In the genomic region with DNA sequence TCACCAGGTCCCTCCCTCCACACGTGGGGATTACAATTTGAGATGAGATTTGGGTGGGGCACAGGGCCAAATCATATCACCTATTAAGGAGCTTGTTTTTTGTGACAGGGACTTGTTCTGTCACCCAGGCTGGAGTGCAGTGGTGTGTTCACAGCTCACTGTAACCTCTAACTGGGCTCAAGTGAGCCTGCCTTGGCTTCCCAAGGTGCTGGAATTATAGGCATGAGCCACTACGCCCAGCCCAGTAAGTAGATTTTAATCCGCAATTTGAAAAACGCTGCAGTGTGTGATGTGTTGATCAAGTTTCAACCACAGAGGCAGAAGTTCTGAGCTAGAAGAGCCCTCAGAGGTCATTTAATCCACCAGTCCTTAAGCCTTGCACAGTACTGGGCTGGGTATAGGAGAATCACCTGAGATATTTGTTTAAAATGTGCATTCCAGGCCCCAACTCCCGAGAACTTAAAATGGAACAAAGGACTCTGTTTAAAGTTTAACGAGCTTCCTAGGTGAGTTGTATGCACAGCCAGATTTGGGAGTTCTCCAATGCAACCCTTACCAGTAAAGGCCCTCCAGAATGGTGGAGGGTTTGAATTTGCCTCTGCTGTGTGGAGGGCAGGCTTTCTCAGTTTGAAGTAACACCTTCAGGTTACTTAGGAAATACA, we compare ENCODE assay signal across 15 cellular contexts. TPM values are rescaled to one million over a fixed set of nuclear protein-coding genes. Genes with fewer than 3 reads are reported as not detected.
A peak's percentile ranks its signal among the peaks of the same experiment; 100 is the strongest.
DNase-seq lines count a peak whose midpoint lies in the region; ATAC-seq, FAIRE-seq and TF ChIP-seq lines count a peak whose summit lies in the region.
"Had no signal": no experiment of that assay in that cellular context is flagged by ENCODE, and none has a peak within 500 bp of the region (broad histone marks: within the 10 kb centered on the region; RNA-seq: fewer than 3 reads in every experiment).

No MANE protein-coding gene starts in this region.

- FAIRE-seq in HepG2 (lab: Jason Lieb, UNC), result peak; percentile 88
- no peak for FAIRE-seq in GM12891 (lab: Jason Lieb, UNC)
- FAIRE-seq: RCC 7860 had no signal

- peaks cover 5 to 25% of the 10 kb centered on the region in 2 experiments; a peak in 4 of 5 replicates for H3K36me3 ChIP-seq in HepG2 (replicated peaks in 1 of 2; ENCODE audit: control insufficient read depth in 1 of 2, insufficient read depth in 2 of 2, low read length in 2 of 2)
- H3K36me3 ChIP-seq in mesenchymal stem cell (ENCODE audit: control insufficient read depth in 1 of 2, insufficient read depth in 2 of 2, low read depth in 1 of 2, low read length in 2 of 2), result peaks cover 29 to 57% of the 10 kb centered on the region in 2 experiments

- intact Hi-C loops in HepG2 (cut with micrococcal nuclease; ENCODE audit: unreplicated experiment), result no loop called here

- peak overlapping the region; percentile 19; the same call in 1 of the 2 replicates for H3K9ac ChIP-seq in HepG2 (ENCODE audit: insufficient read depth, low read depth, low read length)
- no peak overlapping the region for H3K9ac ChIP-seq in mesenchymal stem cell (ENCODE audit: low read length)
- H3K9ac ChIP-seq: BLaER1 treated with 17β-estradiol and CSF1 and Interleukin-3, amounts not matched to agents 10 nM and 100 nM had no signal

- no peak overlapping the region for H3K14ac ChIP-seq in mesenchymal stem cell (ENCODE audit: low read length in 2 of 2)

- 29% methylated on average over 6 of the region's 6 CpGs for WGBS in HepG2 (ENCODE audit: low lambda C conversion rate)
- WGBS in mesenchymal stem cell, result 89% methylated on average over 6 of the region's 6 CpGs

- H4K20me1 ChIP-seq in HepG2 (ENCODE audit: insufficient read depth, low read length), result peaks cover 17% of the 10 kb centered on the region

- TF ChIP-seq RAD21 in HepG2 (CRISPR knock-in tag; IDR thresholded peaks at IDR 0.05), result no peak

- H4K91ac ChIP-seq in mesenchymal stem cell (ENCODE audit: low read length), result no peak overlapping the region

- no peaks in the 10 kb centered on the region for H3K9me3 ChIP-seq in HepG2 (ENCODE audit: low read length)
- H3K9me3 ChIP-seq in mesenchymal stem cell (ENCODE audit: control insufficient read depth, low read length), result no peaks in the 10 kb centered on the region
- H3K9me3 ChIP-seq: BLaER1 treated with 17β-estradiol and CSF1 and Interleukin-3, amounts not matched to agents 10 nM and 100 nM had no signal

- POLR2A ChIA-PET in HepG2 (lab: Yijun Ruan, JAX), result interaction anchor here (1.0 to 2.2 kb wide), 3 partner anchors 8 to 121 kb away, joined by 4 to 9 read pairs (median 5); a partner anchor contains a TSS

- TF ChIP-seq POLR2A in HepG2 (IDR thresholded peaks at IDR 0.05; ENCODE audit: insufficient read depth in 1 of 2, low read depth in 2 of 2, low read length in 2 of 2) (no peak), GM12891 (IDR thresholded peaks at IDR 0.05; ENCODE audit: low read depth, low read length) (no peak)

- H3K79me1 ChIP-seq in mesenchymal stem cell (replicated peaks; ENCODE audit: low read length, poor library complexity, severe bottlenecking), result peaks cover 8% of the 10 kb centered on the region

- H3K27ac Mint-ChIP-seq in progenitor cell of endocrine pancreas, result peak overlapping the region; percentile 94

- H3K23ac ChIP-seq in mesenchymal stem cell (ENCODE audit: low read length in 2 of 2), result no peak overlapping the region

- H3K4me3 Mint-ChIP-seq in progenitor cell of endocrine pancreas (ENCODE audit: low read depth), result no peak overlapping the region

- H3K4me1 ChIP-seq in HepG2 (ENCODE audit: insufficient read depth, low read length) (peaks cover 25% of the 10 kb centered on the region), mesenchymal stem cell (ENCODE audit: control insufficient read depth, insufficient read depth, low read depth, low read length) (peaks cover 5% of the 10 kb centered on the region)

- no peak for TF ChIP-seq EP300 in HepG2 (IDR thresholded peaks at IDR 0.05; ENCODE audit: low read depth in 2 of 2, low read length in 2 of 2)
- TF ChIP-seq EP300 in HepG2 (CRISPR knock-in tag; IDR thresholded peaks at IDR 0.05; ENCODE audit: borderline replicate concordance), result no peak

- H3K4me3 ChIP-seq in HepG2 (replicated peaks in 1 of 3; ENCODE audit: insufficient read depth in 1 of 3, low read depth in 2 of 3, low read length in 3 of 3) (no peak overlapping the region), mesenchymal stem cell (ENCODE audit: insufficient read depth in 1 of 2, low read depth in 1 of 2, low read length in 2 of 2) (no peak overlapping the region)
- H3K4me3 ChIP-seq: BLaER1 treated with 17β-estradiol and CSF1 and Interleukin-3, amounts not matched to agents 10 nM and 100 nM had no signal

- no peaks in the 10 kb centered on the region for H3K27me3 Mint-ChIP-seq in progenitor cell of endocrine pancreas

- H3K4me1 Mint-ChIP-seq in progenitor cell of endocrine pancreas (ENCODE audit: low read depth), result peaks cover 10% of the 10 kb centered on the region

- H3K79me2 ChIP-seq in HepG2 (ENCODE audit: insufficient read depth, low read length), result peaks cover 9% of the 10 kb centered on the region

- H2BK5ac ChIP-seq in mesenchymal stem cell (ENCODE audit: low read depth, low read length, poor library complexity, severe bottlenecking), result no peak overlapping the region

- no peak overlapping the region for H2AFZ ChIP-seq in HepG2 (ENCODE audit: low read length)
- H2AFZ ChIP-seq in mesenchymal stem cell (ENCODE audit: low read depth, low read length), result no peak overlapping the region

- ATAC-seq in HepG2, result peak; percentile 73

- no TSS peak for BruUV-seq in HepG2 (replicated peaks; lab: Mats Ljungman, UMichigan)

- H3K9me3 Mint-ChIP-seq in progenitor cell of endocrine pancreas (ENCODE audit: low read depth), result no peaks in the 10 kb centered on the region

- H3K27ac ChIP-seq in VCaP (peak overlapping the region; percentile 48), HepG2 (ENCODE audit: extremely low read length, insufficient read depth, low read length) (peak overlapping the region; percentile 22), mesenchymal stem cell (ENCODE audit: low read length, poor library complexity, severe bottlenecking) (no peak overlapping the region)
- H3K27ac ChIP-seq: BLaER1 treated with 17β-estradiol and CSF1 and Interleukin-3, amounts not matched to agents 10 nM and 100 nM had no signal

- TF ChIP-seq CTCF in VCaP (conservative IDR thresholded peaks at IDR 0.05) (no peak), HepG2 (CRISPR knock-in tag; IDR thresholded peaks at IDR 0.05) (no peak), progenitor cell of endocrine pancreas (IDR thresholded peaks at IDR 0.05; ENCODE audit: unreplicated experiment) (no peak)

- DNase-seq in NCI-H2107 treated with DMSO at 0.1 percent for 48 hours (lab: John Stamatoyannopoulos, UW; ENCODE audit: unreplicated experiment) (peak; percentile 32), NCI-H2107 (lab: John Stamatoyannopoulos, UW) (no peak), HepG2 (ENCODE audit: low spot score) (peak; percentile 56), progenitor cell of endocrine pancreas (ENCODE audit: low spot score, unreplicated experiment) (no peak), GM12891 (ENCODE audit: insufficient read length, low spot score) (no peak), mesenchymal stem cell (no peak)
- DNase-seq in activated CD4-positive, CD25-positive, alpha-beta regulatory T cell (lab: John Stamatoyannopoulos, UW), result no peak
- DNase-seq: 8988T, DMS 273 treated with DMSO at 0.1 percent for 48 hours, H7, NCI-H2171, SIG-M5 had no signal

- no peak overlapping the region for H4K8ac ChIP-seq in mesenchymal stem cell (ENCODE audit: low read length)

- H3K4ac ChIP-seq in mesenchymal stem cell (ENCODE audit: low read depth in 1 of 2, low read length in 2 of 2), result no peak overlapping the region

- H2BK15ac ChIP-seq in mesenchymal stem cell (ENCODE audit: low read depth, poor library complexity, severe bottlenecking), result no peak overlapping the region

- CTCF ChIA-PET in HepG2 (lab: Yijun Ruan, JAX; ENCODE audit: low intra/inter-chr PET ratio, low total read pairs), result no interaction called here

- H3K4me2 ChIP-seq in HepG2 (ENCODE audit: low read depth, low read length) (peak overlapping the region; percentile 19; the same call in 1 of the 2 replicates), mesenchymal stem cell (ENCODE audit: low read length, poor library complexity, severe bottlenecking) (no peak overlapping the region)
- H3K4me2 ChIP-seq: BLaER1 treated with 17β-estradiol and CSF1 and Interleukin-3, amounts not matched to agents 10 nM and 100 nM had no signal

- in situ Hi-C loops in HepG2 (cut with HindIII; ENCODE audit: extremely low pct_ligation_motif_present, low pct_unique_long_range_greater_than_20kb), result no loop called here

- H3K27me3 ChIP-seq in HepG2 (ENCODE audit: control insufficient read depth in 1 of 2, insufficient read depth in 2 of 2, low read length in 2 of 2) (no peaks in the 10 kb centered on the region), mesenchymal stem cell (ENCODE audit: control insufficient read depth in 1 of 2, insufficient read depth in 1 of 2, low read length in 2 of 2) (no peaks in the 10 kb centered on the region)
- H3K27me3 ChIP-seq: BLaER1 treated with 17β-estradiol and CSF1 and Interleukin-3, amounts not matched to agents 10 nM and 100 nM had no signal

- no peak overlapping the region for H2BK120ac ChIP-seq in mesenchymal stem cell (ENCODE audit: low read depth, low read length)

- H2AK5ac ChIP-seq in mesenchymal stem cell (ENCODE audit: low read length, severe bottlenecking), result no peak overlapping the region

- no peak overlapping the region for H2BK12ac ChIP-seq in mesenchymal stem cell (ENCODE audit: low read length in 2 of 2)

- no peak overlapping the region for H3K18ac ChIP-seq in mesenchymal stem cell (ENCODE audit: low read depth in 1 of 2, low read length in 2 of 2)

- H3K36me3 Mint-ChIP-seq in progenitor cell of endocrine pancreas (ENCODE audit: insufficient read depth), result peaks cover 10% of the 10 kb centered on the region

RNA-seq across cellular contexts. Expression of a gene that starts 13.4 kb away (rescaled TPM):
- 2,010 and 2,638 TPM in 2 replicates for total RNA-seq in HepG2 (2016; rRNA removed; fragmentation: Illumina TruSeq; extraction: Trizol)
- 1,858 and 2,176 TPM in 2 replicates for total RNA-seq in HepG2 (2016; cell fraction: cytosol; rRNA removed; fragmentation: Illumina TruSeq; extraction: Trizol; ENCODE audit: low read depth)
- total RNA-seq in HepG2 (2016; cell fraction: insoluble cytoplasmic fraction; rRNA removed; fragmentation: Illumina TruSeq; extraction: Trizol), result 2,021 and 2,756 TPM in 2 replicates
- 3,644 and 4,048 TPM in 2 replicates for total RNA-seq in HepG2 (2016; cell fraction: membrane; rRNA removed; fragmentation: Illumina TruSeq; extraction: Trizol)
- total RNA-seq in HepG2 (2016; cell fraction: nucleus; rRNA removed; fragmentation: Illumina TruSeq; extraction: Trizol), result 641 and 715 TPM in 2 replicates
- polyA plus RNA-seq in HepG2 (2011; rRNA removed), result 1,552 and 1,682 TPM in 2 replicates
- 1,274 and 1,563 TPM in 2 replicates for polyA plus RNA-seq in HepG2 (2011; cell fraction: cytosol; rRNA removed)
- 268 and 378 TPM in 2 replicates for polyA plus RNA-seq in HepG2 (2011; cell fraction: nucleus; rRNA removed)
- polyA plus RNA-seq in HepG2 (2012), result 3,472 and 3,503 TPM in 2 replicates
- polyA plus RNA-seq in HepG2 (2016; cell fraction: cytosol; fragmentation: Illumina TruSeq; extraction: Trizol; ENCODE audit: low read depth), result 3,344 and 3,698 TPM in 2 replicates
- 3,158 and 3,586 TPM in 2 replicates for polyA plus RNA-seq in HepG2 (2016; cell fraction: insoluble cytoplasmic fraction; fragmentation: Illumina TruSeq; extraction: Trizol; ENCODE audit: low read depth)
- 4,657 and 4,799 TPM in 2 replicates for polyA plus RNA-seq in HepG2 (2016; cell fraction: membrane; fragmentation: Illumina TruSeq; extraction: Trizol; ENCODE audit: low read depth)
- polyA plus RNA-seq in HepG2 (2016; cell fraction: nucleus; fragmentation: Illumina TruSeq; extraction: Trizol; ENCODE audit: insufficient read depth, low read depth), result 1,462 and 1,519 TPM in 2 replicates
- 334 and 786 TPM in 2 replicates for polyA minus RNA-seq in HepG2 (2011; rRNA and poly(A)+ RNA removed; ENCODE audit: low replicate concordance)
- 353 and 418 TPM in 2 replicates for polyA minus RNA-seq in HepG2 (2011; cell fraction: cytosol; rRNA and poly(A)+ RNA removed)
- 166 and 250 TPM in 2 replicates for polyA minus RNA-seq in HepG2 (2011; cell fraction: nucleus; rRNA and poly(A)+ RNA removed)
- 1,136 and 1,157 TPM in 2 replicates for total RNA-seq in progenitor cell of endocrine pancreas
- polyA plus RNA-seq in GM12891 (2012; ENCODE audit: low read depth, missing spikeins), result 6,058 TPM
- polyA plus RNA-seq in mesenchymal stem cell (2013, experiment 1 of 2), result 2,341 TPM
- 2,276 TPM for polyA plus RNA-seq in mesenchymal stem cell (2013, experiment 2 of 2)

RNA-seq across cellular contexts. Expression of a gene that starts 38.3 kb away (rescaled TPM):
- 28.5 and 36.3 TPM in 2 replicates for total RNA-seq in HepG2 (2016; rRNA removed; fragmentation: Illumina TruSeq; extraction: Trizol)
- 7.3 and 7.8 TPM in 2 replicates for total RNA-seq in HepG2 (2016; cell fraction: cytosol; rRNA removed; fragmentation: Illumina TruSeq; extraction: Trizol; ENCODE audit: low read depth)
- total RNA-seq in HepG2 (2016; cell fraction: insoluble cytoplasmic fraction; rRNA removed; fragmentation: Illumina TruSeq; extraction: Trizol), result 27.5 and 30.2 TPM in 2 replicates
- 23.8 and 29.0 TPM in 2 replicates for total RNA-seq in HepG2 (2016; cell fraction: membrane; rRNA removed; fragmentation: Illumina TruSeq; extraction: Trizol)
- 16.4 and 21.2 TPM in 2 replicates for total RNA-seq in HepG2 (2016; cell fraction: nucleus; rRNA removed; fragmentation: Illumina TruSeq; extraction: Trizol)
- polyA plus RNA-seq in HepG2 (2011; rRNA removed), result 14.2 and 14.8 TPM in 2 replicates
- 9.6 and 12.3 TPM in 2 replicates for polyA plus RNA-seq in HepG2 (2011; cell fraction: cytosol; rRNA removed)
- 10.0 and 12.4 TPM in 2 replicates for polyA plus RNA-seq in HepG2 (2011; cell fraction: nucleus; rRNA removed)
- 16.3 and 19.1 TPM in 2 replicates for polyA plus RNA-seq in HepG2 (2012)
- 11.2 and 13.3 TPM in 2 replicates for polyA plus RNA-seq in HepG2 (2016; cell fraction: cytosol; fragmentation: Illumina TruSeq; extraction: Trizol; ENCODE audit: low read depth)
- polyA plus RNA-seq in HepG2 (2016; cell fraction: insoluble cytoplasmic fraction; fragmentation: Illumina TruSeq; extraction: Trizol; ENCODE audit: low read depth), result 33.1 and 41.5 TPM in 2 replicates
- polyA plus RNA-seq in HepG2 (2016; cell fraction: membrane; fragmentation: Illumina TruSeq; extraction: Trizol; ENCODE audit: low read depth), result 21.3 and 28.9 TPM in 2 replicates
- polyA plus RNA-seq in HepG2 (2016; cell fraction: nucleus; fragmentation: Illumina TruSeq; extraction: Trizol; ENCODE audit: insufficient read depth, low read depth), result 32.1 and 36.1 TPM in 2 replicates
- 9.7 and 21.5 TPM in 2 replicates for polyA minus RNA-seq in HepG2 (2011; rRNA and poly(A)+ RNA removed; ENCODE audit: low replicate concordance)
- polyA minus RNA-seq in HepG2 (2011; cell fraction: cytosol; rRNA and poly(A)+ RNA removed), result 18.6 and 21.7 TPM in 2 replicates
- 12.0 and 20.3 TPM in 2 replicates for polyA minus RNA-seq in HepG2 (2011; cell fraction: nucleus; rRNA and poly(A)+ RNA removed)
- 37.5 and 40.8 TPM in 2 replicates for total RNA-seq in progenitor cell of endocrine pancreas
- polyA plus RNA-seq in GM12891 (2012; ENCODE audit: low read depth, missing spikeins), result 25.3 TPM
- polyA plus RNA-seq in mesenchymal stem cell (2013, experiment 1 of 2), result 29.3 TPM
- 28.1 TPM for polyA plus RNA-seq in mesenchymal stem cell (2013, experiment 2 of 2)

Comparison
In these comparisons a context has a peak if more than half of its experiments do, and no peak if none do; other contexts are left out.
1. DNase-seq: peak in NCI-H2107 treated with DMSO at 0.1 percent for 48 hours (single experiment) and HepG2 (single experiment); none in NCI-H2107 (single experiment), progenitor cell of endocrine pancreas (single experiment), activated CD4-positive, CD25-positive, alpha-beta regulatory T cell (0 of 4), GM12891 (single experiment) and mesenchymal stem cell (single experiment).